ENCODE assay signal across 18 cellular contexts in the genomic region with DNA sequence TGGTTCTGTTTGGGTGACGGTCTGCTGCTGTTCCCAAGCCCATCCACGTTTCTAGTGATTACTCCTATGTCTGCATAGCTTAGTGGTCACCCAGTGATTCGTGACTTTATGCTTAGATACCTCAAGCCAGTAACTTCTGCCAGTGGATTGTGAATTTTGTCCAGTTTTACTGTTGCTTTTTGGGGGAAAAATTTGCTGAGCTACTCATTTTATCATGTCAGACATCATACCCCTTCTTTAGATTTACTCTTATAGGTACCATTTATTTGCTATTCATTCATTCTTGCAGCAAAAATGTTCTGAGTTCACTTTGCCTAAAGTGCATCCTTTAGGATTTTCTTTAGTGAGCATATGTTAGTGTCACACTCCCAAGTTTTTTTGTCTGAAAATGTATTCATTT. TPM values are rescaled to one million over a fixed set of nuclear protein-coding genes. Genes with fewer than 3 reads are reported as not detected.
DNase-seq lines count a peak whose midpoint lies in the region; ATAC-seq, FAIRE-seq and TF ChIP-seq lines count a peak whose summit lies in the region.
"Had no signal": no experiment of that assay in that cellular context is flagged by ENCODE, and none has a peak within 500 bp of the region (broad histone marks: within the 10 kb centered on the region; RNA-seq: fewer than 3 reads in every experiment).

No MANE protein-coding gene starts in this region.

- H3K4me3 Mint-ChIP-seq in astrocyte (ENCODE audit: unreplicated experiment): no peak overlapping the region
- no peak overlapping the region for H3K4me3 Mint-ChIP-seq in nephron progenitor cell
- H3K4me3 Mint-ChIP-seq: CD14-positive monocyte had no signal

- no peak for TF ChIP-seq EP300 in HepG2 (IDR thresholded peaks at IDR 0.05; ENCODE audit: low read depth in 2 of 2, low read length in 2 of 2)
- TF ChIP-seq EP300 in HepG2 (CRISPR knock-in tag; IDR thresholded peaks at IDR 0.05; ENCODE audit: borderline replicate concordance): no peak

- POLR2A ChIA-PET in HepG2 (lab: Yijun Ruan, JAX): no interaction called here

- H3K4me3 ChIP-seq in HepG2 (replicated peaks in 1 of 3; ENCODE audit: insufficient read depth in 1 of 3, low read depth in 2 of 3, low read length in 3 of 3) (no peak overlapping the region), right lobe of liver (no peak overlapping the region), astrocyte (ENCODE audit: insufficient read depth, low read depth, low read length) (no peak overlapping the region)
- H3K4me3 ChIP-seq: SJCRH30 had no signal

- H4K20me1 ChIP-seq in HepG2 (ENCODE audit: insufficient read depth, low read length): no peaks in the 10 kb centered on the region
- H4K20me1 ChIP-seq in astrocyte (ENCODE audit: insufficient read depth, low read length): peaks cover 19% of the 10 kb centered on the region

- H3K9me3 Mint-ChIP-seq in astrocyte (ENCODE audit: unreplicated experiment) (peaks cover 3% of the 10 kb centered on the region), nephron progenitor cell (peaks cover 9% of the 10 kb centered on the region)
- H3K9me3 Mint-ChIP-seq: CD14-positive monocyte had no signal

- H3K27me3 Mint-ChIP-seq in astrocyte (ENCODE audit: low read depth, unreplicated experiment) (no peaks in the 10 kb centered on the region), nephron progenitor cell (ENCODE audit: low read depth, poor library complexity) (no peaks in the 10 kb centered on the region)

- peaks cover 0 to 8% of the 10 kb centered on the region in 2 experiments; a peak in 1 of 5 replicates for H3K36me3 ChIP-seq in HepG2 (replicated peaks in 1 of 2; ENCODE audit: control insufficient read depth in 1 of 2, insufficient read depth in 2 of 2, low read length in 2 of 2)
- H3K36me3 ChIP-seq in right lobe of liver: no peaks in the 10 kb centered on the region
- no peaks in the 10 kb centered on the region for H3K36me3 ChIP-seq in astrocyte (ENCODE audit: insufficient read depth, low read length)
- H3K36me3 ChIP-seq: SJCRH30 had no signal

- TF ChIP-seq CTCF in HepG2 (CRISPR knock-in tag; IDR thresholded peaks at IDR 0.05) (no peak), right lobe of liver (IDR thresholded peaks at IDR 0.05) (no peak), astrocyte (IDR thresholded peaks at IDR 0.05; ENCODE audit: insufficient read depth, low read depth, low read length) (no peak), nephron progenitor cell (IDR thresholded peaks at IDR 0.05) (no peak)

- CTCF ChIA-PET in HepG2 (lab: Yijun Ruan, JAX; ENCODE audit: low intra/inter-chr PET ratio, low total read pairs): no interaction called here

- H3K27ac Mint-ChIP-seq in astrocyte (ENCODE audit: unreplicated experiment) (peak overlapping the region; percentile 17), nephron progenitor cell (peak overlapping the region; percentile 77)

- H3K36me3 Mint-ChIP-seq in astrocyte (ENCODE audit: low read depth, unreplicated experiment) (peaks cover 4% of the 10 kb centered on the region), nephron progenitor cell (ENCODE audit: low read depth) (peaks cover 14% of the 10 kb centered on the region)

- H3K4me2 ChIP-seq in HepG2 (ENCODE audit: low read depth, low read length) (no peak overlapping the region), astrocyte (ENCODE audit: low read length) (no peak overlapping the region)

- intact Hi-C loops in HepG2 (cut with micrococcal nuclease; ENCODE audit: unreplicated experiment) (no loop called here), right lobe of liver (cut with DNase I) (loop anchor here in 1 of 2 donors (5.0 kb wide), 1 partner anchor 78 kb away; no protein-coding TSS in a partner anchor)

- H3K9ac ChIP-seq in HepG2 (ENCODE audit: insufficient read depth, low read depth, low read length) (no peak overlapping the region), astrocyte (ENCODE audit: low read length) (no peak overlapping the region)

- no peak for TF ChIP-seq RAD21 in HepG2 (CRISPR knock-in tag; IDR thresholded peaks at IDR 0.05)

- H3K4me1 ChIP-seq in HepG2 (ENCODE audit: insufficient read depth, low read length): peaks cover 6% of the 10 kb centered on the region; the same call in 1 of the 2 replicates
- H3K4me1 ChIP-seq in right lobe of liver: peaks cover 0 to 5% (median 0%) of the 10 kb centered on the region in 4 donors
- H3K4me1 ChIP-seq in astrocyte (ENCODE audit: insufficient read depth, low read length): no peaks in the 10 kb centered on the region

- no TSS peak for BruUV-seq in HepG2 (replicated peaks; lab: Mats Ljungman, UMichigan)

- H3K27me3 ChIP-seq in HepG2 (ENCODE audit: control insufficient read depth in 1 of 2, insufficient read depth in 2 of 2, low read length in 2 of 2) (no peaks in the 10 kb centered on the region), right lobe of liver (no peaks in the 10 kb centered on the region), astrocyte (ENCODE audit: insufficient read depth, low read length) (no peaks in the 10 kb centered on the region)
- H3K27me3 ChIP-seq: SJCRH30 had no signal

- no peaks in the 10 kb centered on the region for H3K9me3 ChIP-seq in HepG2 (ENCODE audit: low read length)
- H3K9me3 ChIP-seq in right lobe of liver: no peaks in the 10 kb centered on the region
- no peaks in the 10 kb centered on the region for H3K9me3 ChIP-seq in astrocyte (ENCODE audit: insufficient read depth, low read depth, low read length)
- H3K9me3 ChIP-seq: SJCRH30 had no signal

- in situ Hi-C loops in HepG2 (cut with HindIII; ENCODE audit: extremely low pct_ligation_motif_present, low pct_unique_long_range_greater_than_20kb): no loop called here

- no peak for DNase-seq in HepG2 (ENCODE audit: low spot score)
- DNase-seq in right lobe of liver: no peak
- no peak for DNase-seq in astrocyte (ENCODE audit: low read depth)
- no peak for DNase-seq in nephron progenitor cell
- DNase-seq in NCI-H1105 (lab: John Stamatoyannopoulos, UW): no peak
- DNase-seq in NCI-H345 (lab: John Stamatoyannopoulos, UW): no peak
- DNase-seq: COR-L47, HCEC 1CT, KG1, NCI-H187 treated with DMSO at 0.1 percent for 48 hours, NCI-H2171, RPMI8226, SJCRH30 had no signal

- no peak overlapping the region for H2AFZ ChIP-seq in HepG2 (ENCODE audit: low read length)
- no peak overlapping the region for H2AFZ ChIP-seq in astrocyte (ENCODE audit: low read depth, low read length)

- WGBS in HepG2 (ENCODE audit: low lambda C conversion rate): 90% methylated on average over 3 of the region's 3 CpGs
- 48% methylated on average over 3 of the region's 3 CpGs for WGBS in right lobe of liver (ENCODE audit: insufficient coverage, low coverage, low lambda C conversion rate, missing lambda C conversion rate)

- H3K27ac ChIP-seq in HepG2 (ENCODE audit: extremely low read length, insufficient read depth, low read length) (no peak overlapping the region), right lobe of liver (no peak overlapping the region), astrocyte (ENCODE audit: low read depth, low read length) (no peak overlapping the region)
- H3K27ac ChIP-seq: SJCRH30 had no signal

- H3K79me2 ChIP-seq in HepG2 (ENCODE audit: insufficient read depth, low read length) (peaks cover 8% of the 10 kb centered on the region), astrocyte (ENCODE audit: insufficient read depth, low read length) (no peaks in the 10 kb centered on the region)

- H3K4me1 Mint-ChIP-seq in astrocyte (ENCODE audit: low read depth, unreplicated experiment) (peaks cover 12% of the 10 kb centered on the region), nephron progenitor cell (peaks cover 10% of the 10 kb centered on the region)

- TF ChIP-seq POLR2A in HepG2 (IDR thresholded peaks at IDR 0.05; ENCODE audit: insufficient read depth in 1 of 2, low read depth in 2 of 2, low read length in 2 of 2) (no peak), right lobe of liver (IDR thresholded peaks at IDR 0.05) (no peak)

- FAIRE-seq in HepG2 (lab: Jason Lieb, UNC): no peak
- FAIRE-seq in astrocyte (lab: Jason Lieb, UNC): no peak
- FAIRE-seq: GM12891, HTR-8/SVneo had no signal

- ATAC-seq in HepG2 (no peak), right lobe of liver (no peak), HG02981 (IDR thresholded peaks at IDR 0.05; ENCODE audit: unreplicated experiment) (no peak), HG02759 (IDR thresholded peaks at IDR 0.05; ENCODE audit: unreplicated experiment) (no peak)

TF ChIP-seq in HepG2, 621 proteins besides CTCF, POLR2A, EP300 and RAD21:
- no peak for TF ChIP-seq U2AF1 (optimal IDR thresholded peaks at IDR 0.05; ENCODE audit: low read depth, low read length)
- TF ChIP-seq MAFF (IDR thresholded peaks at IDR 0.05; ENCODE audit: low read depth, low read length): peak; percentile 82
- peak; percentile 76 to 89 for TF ChIP-seq MAFK (conservative IDR thresholded peaks at IDR 0.05 in 1 of 2, IDR thresholded peaks at IDR 0.05 in 1 of 2; ENCODE audit: low read length in 2 of 2)
- no peak for TF ChIP-seq ATF3 (CRISPR knock-in tag; IDR thresholded peaks at IDR 0.05)

RNA-seq across cellular contexts. Expression of gene UVRAG, which starts 59.9 kb away (rescaled TPM):
- 17.2 and 17.3 TPM in 2 replicates for total RNA-seq in HepG2 (2016; rRNA removed; fragmentation: Illumina TruSeq; extraction: Trizol)
- 6.1 and 9.8 TPM in 2 replicates for total RNA-seq in HepG2 (2016; cell fraction: cytosol; rRNA removed; fragmentation: Illumina TruSeq; extraction: Trizol; ENCODE audit: low read depth)
- total RNA-seq in HepG2 (2016; cell fraction: insoluble cytoplasmic fraction; rRNA removed; fragmentation: Illumina TruSeq; extraction: Trizol): 15.0 and 18.0 TPM in 2 replicates
- total RNA-seq in HepG2 (2016; cell fraction: membrane; rRNA removed; fragmentation: Illumina TruSeq; extraction: Trizol): 11.6 and 11.7 TPM in 2 replicates
- total RNA-seq in HepG2 (2016; cell fraction: nucleus; rRNA removed; fragmentation: Illumina TruSeq; extraction: Trizol): 43.2 and 46.0 TPM in 2 replicates
- 8.9 and 9.7 TPM in 2 replicates for polyA plus RNA-seq in HepG2 (2011; rRNA removed)
- polyA plus RNA-seq in HepG2 (2011; cell fraction: cytosol; rRNA removed): 5.6 and 7.4 TPM in 2 replicates
- polyA plus RNA-seq in HepG2 (2011; cell fraction: nucleus; rRNA removed): 8.4 TPM in 2 replicates
- 8.4 and 11.9 TPM in 2 replicates for polyA plus RNA-seq in HepG2 (2012)
- polyA plus RNA-seq in HepG2 (2016; cell fraction: cytosol; fragmentation: Illumina TruSeq; extraction: Trizol; ENCODE audit: low read depth): 1.5 and 1.6 TPM in 2 replicates
- polyA plus RNA-seq in HepG2 (2016; cell fraction: insoluble cytoplasmic fraction; fragmentation: Illumina TruSeq; extraction: Trizol; ENCODE audit: low read depth): 10.9 and 14.5 TPM in 2 replicates
- 5.0 and 5.5 TPM in 2 replicates for polyA plus RNA-seq in HepG2 (2016; cell fraction: membrane; fragmentation: Illumina TruSeq; extraction: Trizol; ENCODE audit: low read depth)
- 20.6 and 22.8 TPM in 2 replicates for polyA plus RNA-seq in HepG2 (2016; cell fraction: nucleus; fragmentation: Illumina TruSeq; extraction: Trizol; ENCODE audit: insufficient read depth, low read depth)
- 10.9 and 19.7 TPM in 2 replicates for polyA minus RNA-seq in HepG2 (2011; rRNA and poly(A)+ RNA removed; ENCODE audit: low replicate concordance)
- polyA minus RNA-seq in HepG2 (2011; cell fraction: cytosol; rRNA and poly(A)+ RNA removed): 5.9 and 6.2 TPM in 2 replicates
- 77.1 and 79.4 TPM in 2 replicates for polyA minus RNA-seq in HepG2 (2011; cell fraction: nucleus; rRNA and poly(A)+ RNA removed)
- 10 to 100 TPM in 3 of 6 experiments, 1 to 10 TPM in 3; 8.8 to 12.6 (median 10.3) TPM for total RNA-seq in right lobe of liver
- total RNA-seq in astrocyte: 14.5 and 15.3 TPM in 2 replicates
